Comparison of ENCODE assay signal across 9 cellular contexts in the genomic region with DNA sequence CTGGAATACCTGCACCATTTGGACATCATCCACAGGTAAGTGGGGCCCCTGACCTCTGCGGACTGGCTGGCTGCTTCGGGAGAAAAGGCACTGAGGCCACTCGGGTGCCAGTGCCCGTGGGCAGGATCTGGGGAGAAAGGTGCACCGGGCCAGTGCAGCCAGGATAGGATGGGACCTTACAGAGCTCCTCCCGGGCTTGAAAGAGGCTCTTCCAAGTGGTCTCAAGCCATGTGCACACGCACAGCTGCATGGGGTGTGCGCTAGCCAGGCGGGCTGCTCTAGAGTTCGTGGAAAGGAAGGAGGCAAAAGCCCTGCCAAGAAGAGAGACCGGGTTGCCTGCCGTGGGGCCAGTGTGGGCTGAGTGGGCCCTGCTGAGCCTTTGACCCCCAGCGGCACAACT. TPM values are rescaled to one million over a fixed set of nuclear protein-coding genes. Genes with fewer than 3 reads are reported as not detected.
"Had no signal": no experiment of that assay in that cellular context is flagged by ENCODE, and none has a peak within 500 bp of the region (broad histone marks: within the 10 kb centered on the region; RNA-seq: fewer than 3 reads in every experiment).

No MANE protein-coding gene starts in this region.

- H3K4me3 ChIP-seq: GM23248 had no signal

- H3K4me1 Mint-ChIP-seq: H9, IgD-negative memory B cell had no signal

- ATAC-seq: HepG2 had no signal

- H3K36me3 Mint-ChIP-seq: IgD-negative memory B cell had no signal

- H3K27ac ChIP-seq: GM23248, HL-60 had no signal

- H2AFZ ChIP-seq: GM23248 had no signal

- H3K9me3 Mint-ChIP-seq: IgD-negative memory B cell had no signal

- H3K4me3 Mint-ChIP-seq: H9 had no signal

- H3K27ac Mint-ChIP-seq: H9, IgD-negative memory B cell had no signal

- DNase-seq: GM23248, GOT3, H9, HCEC 1CT, KBM-7 had no signal

RNA-seq across cellular contexts. Expression of a gene that starts 13.4 kb away (rescaled TPM):
- total RNA-seq: HT1080 had no signal
